ENCODE assay signal across 23 cellular contexts in genomic region chr16:85643631-85644030, GRCh38.
"Had no signal": no experiment of that assay in that cellular context is flagged by ENCODE, and none has a peak within 500 bp of the region (broad histone marks: within the 10 kb centered on the region; RNA-seq: fewer than 3 reads in every experiment).

No MANE protein-coding gene starts in this region.

- H3K4me1 ChIP-seq: uterus had no signal

- H3K9me3 ChIP-seq: gastrocnemius medialis, spleen, testis, uterus had no signal

- H3K4me1 Mint-ChIP-seq: neural crest cell had no signal

- H3K36me3 Mint-ChIP-seq: activated naive CD8-positive, alpha-beta T cell; naive B cell had no signal

- DNase-seq: activated CD4-positive, alpha-beta T cell treated with anti-CD3 and anti-CD28 coated beads for 4 hours; activated CD4-positive, alpha-beta T cell treated with anti-CD3 and anti-CD28 coated beads, Interleukin-2, amount 50 U/mL, for 4 hours; activated effector memory CD4-positive, alpha-beta T cell treated with Interleukin-2 at 50 U/mL for 16 hours; activated naive CD4-positive, alpha-beta T cell treated with Interleukin-2 at 50 U/mL for 16 hours; activated T-cell treated with anti-CD3 and anti-CD28 coated beads for 4 hours; anterior cingulate cortex; cerebellar nuclear complex; cortex of kidney; gastrocnemius medialis; glutamatergic neuron; left ventricle myocardium superior; naive B cell; occipital lobe; right cardiac atrium; spleen; stimulated activated naive CD4-positive, alpha-beta T cell treated with Interleukin-2 at 50 U/mL for 16 hours; testis; uterus had no signal

- FAIRE-seq: bronchial epithelial cell, islet of Langerhans had no signal

- H3K36me3 ChIP-seq: uterus had no signal

- ATAC-seq: gastrocnemius medialis, left ventricle myocardium superior had no signal

- H3K4me3 Mint-ChIP-seq: activated naive CD8-positive, alpha-beta T cell; naive B cell; neural crest cell had no signal

- H3K27me3 Mint-ChIP-seq: activated naive CD8-positive, alpha-beta T cell; naive B cell had no signal

- H3K9me3 Mint-ChIP-seq: naive B cell, neural crest cell had no signal

- H3K4me3 ChIP-seq: gastrocnemius medialis, spleen, testis, uterus had no signal

- H3K27ac ChIP-seq: epithelial cell of prostate, gastrocnemius medialis, spleen, testis, uterus had no signal

- H3K27me3 ChIP-seq: gastrocnemius medialis, spleen, testis, uterus had no signal
